1 cellular context compared by ENCODE assay signal in the genomic region with DNA sequence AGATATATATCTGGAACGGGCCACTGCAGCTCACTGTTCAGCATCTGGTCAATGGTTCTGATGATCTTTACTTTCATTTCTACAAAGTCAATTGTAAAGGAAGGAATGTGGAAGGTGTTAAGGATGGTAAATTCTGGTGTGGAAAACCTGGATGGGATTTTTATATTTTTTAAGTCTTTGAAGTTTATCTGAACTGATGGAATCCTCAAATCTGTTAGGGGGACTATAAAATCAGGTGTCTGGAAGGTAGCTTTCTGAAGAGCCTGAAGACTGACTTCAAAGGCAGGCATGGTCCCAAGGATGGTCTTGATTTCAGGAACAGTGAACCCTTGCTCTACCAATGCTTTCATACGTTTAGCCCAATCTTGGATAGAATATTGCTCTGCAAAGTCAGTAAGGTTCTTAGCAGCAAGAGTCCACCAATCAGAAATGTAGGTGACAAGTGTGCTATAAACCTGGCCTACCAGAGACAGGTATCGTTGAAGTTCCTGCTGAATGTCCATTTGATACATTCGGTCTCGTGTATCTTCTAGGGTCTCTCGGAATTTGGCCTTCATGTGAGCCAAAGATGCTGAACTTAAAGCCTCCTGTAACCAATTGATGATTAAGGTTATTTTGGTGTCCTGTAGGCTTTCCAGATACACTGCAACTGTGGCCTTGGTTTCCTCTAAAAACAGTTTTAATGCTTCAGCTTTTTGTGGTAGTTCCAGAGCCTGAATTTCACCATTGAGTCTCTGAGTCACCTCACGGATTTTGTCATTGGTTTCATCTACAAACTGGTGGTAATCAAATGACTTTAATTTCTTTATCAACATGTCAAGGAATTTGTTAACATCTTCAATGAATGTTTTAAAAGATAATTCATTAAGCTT.
A peak's percentile ranks its signal among the peaks of the same experiment; 100 is the strongest.
TF ChIP-seq lines count a peak whose summit lies in the region.

No MANE protein-coding gene starts in this region.

TF ChIP-seq in HepG2, 621 proteins besides CTCF, POLR2A, EP300 and RAD21 (continued from another document):
- TF ChIP-seq, protein P1, sequence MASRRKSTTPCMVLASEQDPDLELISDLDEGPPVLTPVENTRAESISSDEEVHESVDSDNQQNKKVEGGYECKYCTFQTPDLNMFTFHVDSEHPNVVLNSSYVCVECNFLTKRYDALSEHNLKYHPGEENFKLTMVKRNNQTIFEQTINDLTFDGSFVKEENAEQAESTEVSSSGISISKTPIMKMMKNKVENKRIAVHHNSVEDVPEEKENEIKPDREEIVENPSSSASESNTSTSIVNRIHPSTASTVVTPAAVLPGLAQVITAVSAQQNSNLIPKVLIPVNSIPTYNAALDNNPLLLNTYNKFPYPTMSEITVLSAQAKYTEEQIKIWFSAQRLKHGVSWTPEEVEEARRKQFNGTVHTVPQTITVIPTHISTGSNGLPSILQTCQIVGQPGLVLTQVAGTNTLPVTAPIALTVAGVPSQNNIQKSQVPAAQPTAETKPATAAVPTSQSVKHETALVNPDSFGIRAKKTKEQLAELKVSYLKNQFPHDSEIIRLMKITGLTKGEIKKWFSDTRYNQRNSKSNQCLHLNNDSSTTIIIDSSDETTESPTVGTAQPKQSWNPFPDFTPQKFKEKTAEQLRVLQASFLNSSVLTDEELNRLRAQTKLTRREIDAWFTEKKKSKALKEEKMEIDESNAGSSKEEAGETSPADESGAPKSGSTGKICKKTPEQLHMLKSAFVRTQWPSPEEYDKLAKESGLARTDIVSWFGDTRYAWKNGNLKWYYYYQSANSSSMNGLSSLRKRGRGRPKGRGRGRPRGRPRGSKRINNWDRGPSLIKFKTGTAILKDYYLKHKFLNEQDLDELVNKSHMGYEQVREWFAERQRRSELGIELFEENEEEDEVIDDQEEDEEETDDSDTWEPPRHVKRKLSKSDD (CRISPR knock-in tag; IDR thresholded peaks at IDR 0.05; ENCODE audit: low read depth) = no peak
- no peak for TF ChIP-seq KLF15 (CRISPR knock-in tag; IDR thresholded peaks at IDR 0.05; ENCODE audit: borderline replicate concordance)
- TF ChIP-seq ZNF564 (CRISPR knock-in tag; IDR thresholded peaks at IDR 0.05) = no peak
- TF ChIP-seq CCDC6 (CRISPR knock-in tag; IDR thresholded peaks at IDR 0.05) = peak; percentile 78; the same call in 1 of the 2 replicates
- TF ChIP-seq NKX3-1 (CRISPR knock-in tag; IDR thresholded peaks at IDR 0.05) = no peak; the same call in none of the 2 replicates
- TF ChIP-seq DNMT3B (CRISPR knock-in tag; conservative IDR thresholded peaks at IDR 0.05) = peak; percentile 56; the same call in 1 of the 2 replicates
- 0 out of 2 replicates have a peak, but pooled peaks have one; percentile 25 for TF ChIP-seq ZNF773 (CRISPR knock-in tag; IDR thresholded peaks at IDR 0.05; ENCODE audit: borderline replicate concordance)
- TF ChIP-seq HDAC1 (CRISPR knock-in tag; IDR thresholded peaks at IDR 0.05) = no peak
- TF ChIP-seq SOX6 (IDR thresholded peaks at IDR 0.05) = no peak
- peak; percentile 4; the same call in 1 of the 2 replicates for TF ChIP-seq SOX6 (CRISPR knock-in tag; IDR thresholded peaks at IDR 0.05)
- no peak for TF ChIP-seq ATF7-NPFF (CRISPR knock-in tag; IDR thresholded peaks at IDR 0.05; ENCODE audit: low read depth)
- no peak for TF ChIP-seq NFKB2 (CRISPR knock-in tag; IDR thresholded peaks at IDR 0.05; ENCODE audit: borderline replicate concordance)
- 0 out of 2 replicates have a peak, but pooled peaks have one; percentile 9 for TF ChIP-seq SIX1 (CRISPR knock-in tag; IDR thresholded peaks at IDR 0.05; ENCODE audit: borderline replicate concordance)
- TF ChIP-seq, protein P2, sequence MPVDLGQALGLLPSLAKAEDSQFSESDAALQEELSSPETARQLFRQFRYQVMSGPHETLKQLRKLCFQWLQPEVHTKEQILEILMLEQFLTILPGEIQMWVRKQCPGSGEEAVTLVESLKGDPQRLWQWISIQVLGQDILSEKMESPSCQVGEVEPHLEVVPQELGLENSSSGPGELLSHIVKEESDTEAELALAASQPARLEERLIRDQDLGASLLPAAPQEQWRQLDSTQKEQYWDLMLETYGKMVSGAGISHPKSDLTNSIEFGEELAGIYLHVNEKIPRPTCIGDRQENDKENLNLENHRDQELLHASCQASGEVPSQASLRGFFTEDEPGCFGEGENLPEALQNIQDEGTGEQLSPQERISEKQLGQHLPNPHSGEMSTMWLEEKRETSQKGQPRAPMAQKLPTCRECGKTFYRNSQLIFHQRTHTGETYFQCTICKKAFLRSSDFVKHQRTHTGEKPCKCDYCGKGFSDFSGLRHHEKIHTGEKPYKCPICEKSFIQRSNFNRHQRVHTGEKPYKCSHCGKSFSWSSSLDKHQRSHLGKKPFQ (CRISPR knock-in tag; IDR thresholded peaks at IDR 0.05; ENCODE audit: insufficient replicate concordance) = no peak
- TF ChIP-seq, protein P3, sequence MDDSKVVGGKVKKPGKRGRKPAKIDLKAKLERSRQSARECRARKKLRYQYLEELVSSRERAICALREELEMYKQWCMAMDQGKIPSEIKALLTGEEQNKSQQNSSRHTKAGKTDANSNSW (CRISPR knock-in tag; IDR thresholded peaks at IDR 0.05; ENCODE audit: borderline replicate concordance) = no peak
- peak; percentile 96 for TF ChIP-seq NCOA5 (CRISPR knock-in tag; IDR thresholded peaks at IDR 0.05)
- peak; percentile 36 for TF ChIP-seq CBX1 (IDR thresholded peaks at IDR 0.05; ENCODE audit: low read depth)
- TF ChIP-seq ARNT2 (CRISPR knock-in tag; IDR thresholded peaks at IDR 0.05; ENCODE audit: low read depth) = peak; percentile 62; the same call in 1 of the 2 replicates
- TF ChIP-seq RBFOX2 (IDR thresholded peaks at IDR 0.05; ENCODE audit: low read depth, low read length) = peak; percentile 89
- 0 out of 2 replicates have a peak, but pooled peaks have one; percentile 2 for TF ChIP-seq ZBTB38 (CRISPR knock-in tag; IDR thresholded peaks at IDR 0.05)
- TF ChIP-seq ZNF317 (CRISPR knock-in tag; IDR thresholded peaks at IDR 0.05) = no peak
- peak; percentile 89; the same call in 1 of the 2 replicates for TF ChIP-seq ZC3H4 (CRISPR knock-in tag; IDR thresholded peaks at IDR 0.05; ENCODE audit: borderline replicate concordance)
- peak; percentile 98 for TF ChIP-seq RBM22 (optimal IDR thresholded peaks at IDR 0.05; ENCODE audit: low read length)
- TF ChIP-seq ZFP90 (CRISPR knock-in tag; IDR thresholded peaks at IDR 0.05; ENCODE audit: borderline replicate concordance) = 0 out of 2 replicates have a peak, but pooled peaks have one; percentile 1
- TF ChIP-seq, protein P4, sequence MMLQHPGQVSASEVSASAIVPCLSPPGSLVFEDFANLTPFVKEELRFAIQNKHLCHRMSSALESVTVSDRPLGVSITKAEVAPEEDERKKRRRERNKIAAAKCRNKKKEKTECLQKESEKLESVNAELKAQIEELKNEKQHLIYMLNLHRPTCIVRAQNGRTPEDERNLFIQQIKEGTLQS (CRISPR knock-in tag; IDR thresholded peaks at IDR 0.05) = no peak
- TF ChIP-seq, protein P5, sequence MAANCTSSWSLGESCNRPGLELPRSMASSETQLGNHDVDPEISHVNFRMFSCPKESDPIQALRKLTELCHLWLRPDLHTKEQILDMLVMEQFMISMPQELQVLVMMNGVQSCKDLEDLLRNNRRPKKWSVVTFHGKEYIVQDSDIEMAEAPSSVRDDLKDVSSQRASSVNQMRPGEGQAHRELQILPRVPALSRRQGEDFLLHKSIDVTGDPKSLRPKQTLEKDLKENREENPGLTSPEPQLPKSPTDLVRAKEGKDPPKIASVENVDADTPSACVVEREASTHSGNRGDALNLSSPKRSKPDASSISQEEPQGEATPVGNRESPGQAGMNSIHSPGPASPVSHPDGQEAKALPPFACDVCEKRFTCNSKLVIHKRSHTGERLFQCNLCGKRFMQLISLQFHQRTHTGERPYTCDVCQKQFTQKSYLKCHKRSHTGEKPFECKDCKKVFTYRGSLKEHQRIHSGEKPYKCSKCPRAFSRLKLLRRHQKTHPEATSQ (CRISPR knock-in tag; IDR thresholded peaks at IDR 0.05; ENCODE audit: borderline replicate concordance) = peak; percentile 36; the same call in 1 of the 2 replicates
- 0 out of 2 replicates have a peak, but pooled peaks have one; percentile 15 for TF ChIP-seq ZNF124 (CRISPR knock-in tag; IDR thresholded peaks at IDR 0.05)
- peak; percentile 51 for TF ChIP-seq U2AF1 (optimal IDR thresholded peaks at IDR 0.05; ENCODE audit: low read depth, low read length)
- TF ChIP-seq PRMT3 (CRISPR knock-in tag; IDR thresholded peaks at IDR 0.05; ENCODE audit: borderline replicate concordance, low read depth) = peak; percentile 77
- TF ChIP-seq MLLT10 (CRISPR knock-in tag; IDR thresholded peaks at IDR 0.05) = 0 out of 2 replicates have a peak, but pooled peaks have one; percentile 59
- 0 out of 2 replicates have a peak, but pooled peaks have one; percentile 5 for TF ChIP-seq ZFX (CRISPR knock-in tag; IDR thresholded peaks at IDR 0.05; ENCODE audit: low read depth)
- TF ChIP-seq NONO (IDR thresholded peaks at IDR 0.05) = no peak
- TF ChIP-seq NONO (CRISPR knock-in tag; conservative IDR thresholded peaks at IDR 0.05) = peak; percentile 32; the same call in 1 of the 2 replicates
- peak; percentile 46 for TF ChIP-seq ZNF777 (CRISPR knock-in tag; IDR thresholded peaks at IDR 0.05)
- TF ChIP-seq, protein P6, sequence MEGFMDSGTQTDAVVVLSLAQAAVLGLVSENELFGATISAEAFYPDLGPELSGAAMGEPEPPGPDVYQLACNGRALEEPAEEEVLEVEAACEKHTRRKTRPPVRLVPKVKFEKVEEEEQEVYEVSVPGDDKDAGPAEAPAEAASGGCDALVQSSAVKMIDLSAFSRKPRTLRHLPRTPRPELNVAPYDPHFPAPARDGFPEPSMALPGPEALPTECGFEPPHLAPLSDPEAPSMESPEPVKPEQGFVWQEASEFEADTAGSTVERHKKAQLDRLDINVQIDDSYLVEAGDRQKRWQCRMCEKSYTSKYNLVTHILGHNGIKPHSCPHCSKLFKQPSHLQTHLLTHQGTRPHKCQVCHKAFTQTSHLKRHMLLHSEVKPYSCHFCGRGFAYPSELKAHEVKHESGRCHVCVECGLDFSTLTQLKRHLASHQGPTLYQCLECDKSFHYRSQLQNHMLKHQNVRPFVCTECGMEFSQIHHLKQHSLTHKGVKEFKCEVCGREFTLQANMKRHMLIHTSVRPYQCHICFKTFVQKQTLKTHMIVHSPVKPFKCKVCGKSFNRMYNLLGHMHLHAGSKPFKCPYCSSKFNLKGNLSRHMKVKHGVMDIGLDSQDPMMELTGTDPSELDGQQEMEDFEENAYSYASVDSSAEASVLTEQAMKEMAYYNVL (CRISPR knock-in tag; IDR thresholded peaks at IDR 0.05; ENCODE audit: borderline replicate concordance) = no peak
- TF ChIP-seq, protein P7, sequence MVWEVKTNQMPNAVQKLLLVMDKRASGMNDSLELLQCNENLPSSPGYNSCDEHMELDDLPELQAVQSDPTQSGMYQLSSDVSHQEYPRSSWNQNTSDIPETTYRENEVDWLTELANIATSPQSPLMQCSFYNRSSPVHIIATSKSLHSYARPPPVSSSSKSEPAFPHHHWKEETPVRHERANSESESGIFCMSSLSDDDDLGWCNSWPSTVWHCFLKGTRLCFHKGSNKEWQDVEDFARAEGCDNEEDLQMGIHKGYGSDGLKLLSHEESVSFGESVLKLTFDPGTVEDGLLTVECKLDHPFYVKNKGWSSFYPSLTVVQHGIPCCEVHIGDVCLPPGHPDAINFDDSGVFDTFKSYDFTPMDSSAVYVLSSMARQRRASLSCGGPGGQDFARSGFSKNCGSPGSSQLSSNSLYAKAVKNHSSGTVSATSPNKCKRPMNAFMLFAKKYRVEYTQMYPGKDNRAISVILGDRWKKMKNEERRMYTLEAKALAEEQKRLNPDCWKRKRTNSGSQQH (CRISPR knock-in tag; IDR thresholded peaks at IDR 0.05; ENCODE audit: low read depth) = 0 out of 2 replicates have a peak, but pooled peaks have one; percentile 35
- no peak for TF ChIP-seq TBP (CRISPR knock-in tag; IDR thresholded peaks at IDR 0.05)
- TF ChIP-seq, protein P8, sequence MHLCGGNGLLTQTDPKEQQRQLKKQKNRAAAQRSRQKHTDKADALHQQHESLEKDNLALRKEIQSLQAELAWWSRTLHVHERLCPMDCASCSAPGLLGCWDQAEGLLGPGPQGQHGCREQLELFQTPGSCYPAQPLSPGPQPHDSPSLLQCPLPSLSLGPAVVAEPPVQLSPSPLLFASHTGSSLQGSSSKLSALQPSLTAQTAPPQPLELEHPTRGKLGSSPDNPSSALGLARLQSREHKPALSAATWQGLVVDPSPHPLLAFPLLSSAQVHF (CRISPR knock-in tag; IDR thresholded peaks at IDR 0.05) = 0 out of 2 replicates have a peak, but pooled peaks have one; percentile 74
- TF ChIP-seq, protein P9, sequence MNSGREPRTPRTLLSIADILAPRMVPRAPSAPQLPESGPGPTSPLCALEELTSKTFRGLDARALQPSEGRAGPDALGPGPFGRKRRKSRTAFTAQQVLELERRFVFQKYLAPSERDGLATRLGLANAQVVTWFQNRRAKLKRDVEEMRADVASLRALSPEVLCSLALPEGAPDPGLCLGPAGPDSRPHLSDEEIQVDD (CRISPR knock-in tag; IDR thresholded peaks at IDR 0.05; ENCODE audit: borderline replicate concordance) = 0 out of 2 replicates have a peak, but pooled peaks have one; percentile 22
- TF ChIP-seq ZNF430 (CRISPR knock-in tag; IDR thresholded peaks at IDR 0.05) = no peak
- peak; percentile 70; the same call in 1 of the 2 replicates for TF ChIP-seq ZNF232 (CRISPR knock-in tag; IDR thresholded peaks at IDR 0.05; ENCODE audit: borderline replicate concordance)
